8 cellular contexts compared by ENCODE assay signal in genomic region chr15:68053701-68053996, GRCh38. TPM values are rescaled to one million over a fixed set of nuclear protein-coding genes. Genes with fewer than 3 reads are reported as not detected.
A peak's percentile ranks its signal among the peaks of the same experiment; 100 is the strongest.
DNase-seq lines count a peak whose midpoint lies in the region; ATAC-seq and TF ChIP-seq lines count a peak whose summit lies in the region.

No MANE protein-coding gene starts in this region.

- no peaks in the 10 kb centered on the region for H3K36me3 ChIP-seq in adrenal gland (replicated peaks in 1 of 2)
- H3K36me3 ChIP-seq in lower lobe of right lung, result no peaks in the 10 kb centered on the region

- 8 to 15% (median 11%) methylated on average over 7 of the region's 7 CpGs for WGBS in adrenal gland, 4 donors

- H3K4me1 ChIP-seq in adrenal gland (replicated peaks in 1 of 2) (peaks cover 11 to 34% of the 10 kb centered on the region in 2 donors), lower lobe of right lung (peaks cover 37% of the 10 kb centered on the region)

- H3K27me3 ChIP-seq in adrenal gland (no peaks in the 10 kb centered on the region), lower lobe of right lung (ENCODE audit: low read depth) (no peaks in the 10 kb centered on the region)

- H3K4me3 Mint-ChIP-seq in activated naive CD4-positive, alpha-beta T cell treated with anti-CD3 and anti-CD28 coated beads, Interleukin-2, amount 50 U/mL, for 24 hours, result peak overlapping the region; percentile 95
- peak overlapping the region; percentile 90 for H3K4me3 Mint-ChIP-seq in type B pancreatic cell

- TF ChIP-seq POLR2A in adrenal gland (IDR thresholded peaks at IDR 0.05), result no peak

- H3K27ac ChIP-seq in adrenal gland (no peak overlapping the region), lower lobe of right lung (no peak overlapping the region)

- TF ChIP-seq CTCF in adrenal gland (IDR thresholded peaks at IDR 0.05) (no peak), lower lobe of right lung (IDR thresholded peaks at IDR 0.05) (no peak), type B pancreatic cell (conservative IDR thresholded peaks at IDR 0.05) (no peak)

- H3K9me3 ChIP-seq in adrenal gland (replicated peaks in 1 of 3) (no peaks in the 10 kb centered on the region), lower lobe of right lung (no peaks in the 10 kb centered on the region)

- H3K36me3 Mint-ChIP-seq in activated naive CD4-positive, alpha-beta T cell treated with anti-CD3 and anti-CD28 coated beads, Interleukin-2, amount 50 U/mL, for 24 hours, result no peaks in the 10 kb centered on the region
- peaks cover 10 to 14% of the 10 kb centered on the region in 2 donors for H3K36me3 Mint-ChIP-seq in activated naive CD4-positive, alpha-beta T cell treated with anti-CD3 and anti-CD28 coated beads, Interleukin-2, amount 50 U/mL, for 72 hours
- H3K36me3 Mint-ChIP-seq in type B pancreatic cell, result peaks cover 1% of the 10 kb centered on the region

- H3K4me1 Mint-ChIP-seq in activated naive CD4-positive, alpha-beta T cell treated with anti-CD3 and anti-CD28 coated beads, Interleukin-2, amount 50 U/mL, for 24 hours, result peaks cover 43% of the 10 kb centered on the region
- H3K4me1 Mint-ChIP-seq in type B pancreatic cell (ENCODE audit: unreplicated experiment), result peaks cover 34% of the 10 kb centered on the region

- H3K4me3 ChIP-seq in adrenal gland (peak overlapping the region in 3 of 4 donors; percentile 21 to 98 (median 97)), lower lobe of right lung (peak overlapping the region; percentile 91)

- H3K27me3 Mint-ChIP-seq in activated naive CD4-positive, alpha-beta T cell treated with anti-CD3 and anti-CD28 coated beads, Interleukin-2, amount 50 U/mL, for 24 hours, result no peaks in the 10 kb centered on the region
- H3K27me3 Mint-ChIP-seq in type B pancreatic cell, result no peaks in the 10 kb centered on the region

- ATAC-seq in activated naive CD4-positive, alpha-beta T cell treated with anti-CD3 and anti-CD28 coated beads, Interleukin-2, amount 50 U/mL, for 72 hours, result no peak
- ATAC-seq in lower lobe of right lung, result no peak

- intact Hi-C loops in adrenal gland (cut with DNase I) (loop anchor here (10.0 kb wide), 3 partner anchors 61 to 189 kb away; no protein-coding TSS in a partner anchor), lower lobe of right lung (cut with DNase I) (loop anchor here (10.0 kb wide), 1 partner anchor 199 kb away; no protein-coding TSS in a partner anchor)

- H3K9me3 Mint-ChIP-seq in activated naive CD4-positive, alpha-beta T cell treated with anti-CD3 and anti-CD28 coated beads, Interleukin-2, amount 50 U/mL, for 24 hours, result no peaks in the 10 kb centered on the region
- H3K9me3 Mint-ChIP-seq in activated naive CD4-positive, alpha-beta T cell treated with anti-CD3 and anti-CD28 coated beads, Interleukin-2, amount 50 U/mL, for 72 hours, result peaks cover 0 to 7% of the 10 kb centered on the region in 2 donors
- H3K9me3 Mint-ChIP-seq in type B pancreatic cell, result no peaks in the 10 kb centered on the region

- no peak for DNase-seq in activated naive CD4-positive, alpha-beta T cell treated with anti-CD3 and anti-CD28 coated beads, Interleukin-2, amount 50 U/mL, for 72 hours (ENCODE audit: low spot score in 2 of 2)
- no peak for DNase-seq in adrenal gland
- DNase-seq in lower lobe of right lung, result no peak
- DNase-seq in type B pancreatic cell (ENCODE audit: extremely low spot score, unreplicated experiment), result no peak
- DNase-seq in NOMO-1 treated with dmso at 0.1 percent for 144 hours (lab: John Stamatoyannopoulos, UW; ENCODE audit: unreplicated experiment), result no peak
- no peak for DNase-seq in nucleus accumbens (lab: John Stamatoyannopoulos, UW)
- DNase-seq in ureter (ENCODE audit: low spot score), result no peak

- no peak overlapping the region for H3K27ac Mint-ChIP-seq in activated naive CD4-positive, alpha-beta T cell treated with anti-CD3 and anti-CD28 coated beads, Interleukin-2, amount 50 U/mL, for 24 hours
- H3K27ac Mint-ChIP-seq in activated naive CD4-positive, alpha-beta T cell treated with anti-CD3 and anti-CD28 coated beads, Interleukin-2, amount 50 U/mL, for 72 hours, result peak overlapping the region in 1 of 2 donors; percentile 83
- H3K27ac Mint-ChIP-seq in type B pancreatic cell, result peak overlapping the region; percentile 97

RNA-seq across cellular contexts. Expression of gene PIAS1, which starts 0.5 kb away (rescaled TPM):
- 10 to 100 TPM; 43.6 to 43.9 TPM for total RNA-seq in activated naive CD4-positive, alpha-beta T cell treated with anti-CD3 and anti-CD28 coated beads, Interleukin-2, amount 50 U/mL, for 72 hours
- total RNA-seq in adrenal gland (10 to 100 TPM; 23.3 to 60.0 (median 38.8) TPM), lower lobe of right lung (73.1 TPM), type B pancreatic cell (ENCODE audit: low replicate concordance) (56.2 and 67.2 TPM in 2 replicates), ureter (72.5 TPM)
- 10 to 100 TPM; 12.7 to 39.2 (median 32.9) TPM for polyA plus RNA-seq in adrenal gland
